In the genomic region with DNA sequence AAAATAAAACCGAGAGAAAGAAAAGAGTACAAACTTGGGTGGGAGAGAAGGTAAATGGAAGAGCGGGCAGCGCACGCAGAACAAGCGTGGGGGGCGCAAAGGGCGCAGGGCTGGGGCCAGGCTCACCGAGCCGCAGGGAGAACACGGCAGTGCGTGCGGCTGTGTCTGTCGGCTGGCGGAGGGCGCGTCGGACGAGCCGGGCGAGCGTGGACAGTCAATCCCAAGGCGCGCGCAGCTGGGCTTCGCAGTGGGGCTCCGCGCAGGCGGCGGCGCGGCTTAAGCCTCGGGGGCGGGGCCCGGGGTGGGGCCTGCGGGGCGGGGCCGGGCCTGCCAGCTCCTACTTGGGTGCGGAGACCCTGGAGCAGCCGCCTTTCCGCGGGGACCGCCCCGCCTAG, we compare ENCODE assay signal across 8 cellular contexts. TPM values are rescaled to one million over a fixed set of nuclear protein-coding genes. Genes with fewer than 3 reads are reported as not detected.
DNase-seq lines count a peak whose midpoint lies in the region; ATAC-seq and TF ChIP-seq lines count a peak whose summit lies in the region.

A gene with protein sequence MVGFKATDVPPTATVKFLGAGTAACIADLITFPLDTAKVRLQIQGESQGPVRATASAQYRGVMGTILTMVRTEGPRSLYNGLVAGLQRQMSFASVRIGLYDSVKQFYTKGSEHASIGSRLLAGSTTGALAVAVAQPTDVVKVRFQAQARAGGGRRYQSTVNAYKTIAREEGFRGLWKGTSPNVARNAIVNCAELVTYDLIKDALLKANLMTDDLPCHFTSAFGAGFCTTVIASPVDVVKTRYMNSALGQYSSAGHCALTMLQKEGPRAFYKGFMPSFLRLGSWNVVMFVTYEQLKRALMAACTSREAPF (minus strand): TSS at position 249 of the 395 bp plus-strand sequence. CDS start 4,465 bp downstream, outside the sequence.

- peaks cover 4% of the 10 kb centered on the region for H3K36me3 ChIP-seq in kidney epithelial cell (ENCODE audit: control insufficient read depth, insufficient read depth, low read length)

- H3K27me3 ChIP-seq in kidney epithelial cell (ENCODE audit: control insufficient read depth, insufficient read depth, low read length): no peaks in the 10 kb centered on the region

- peak within 1 kb of the TSS; percentile 68 for H3K4me3 ChIP-seq in kidney epithelial cell (ENCODE audit: low read depth, low read length)

- no peaks in the 10 kb centered on the region for H3K9me3 Mint-ChIP-seq in central memory CD8-positive, alpha-beta T cell

- peak; percentile 31 for ATAC-seq in GM18861 (IDR thresholded peaks at IDR 0.05; ENCODE audit: unreplicated experiment)
- peak; percentile 45 for ATAC-seq in HG03095 (IDR thresholded peaks at IDR 0.05; ENCODE audit: unreplicated experiment)
- ATAC-seq in central memory CD8-positive, alpha-beta T cell (replicated peaks; ENCODE audit: extremely low read depth, poor library complexity, severe bottlenecking): peak; percentile 63

- no peaks in the 10 kb centered on the region for H3K27me3 Mint-ChIP-seq in central memory CD8-positive, alpha-beta T cell

- peaks cover 60% of the 10 kb centered on the region for H3K36me3 Mint-ChIP-seq in central memory CD8-positive, alpha-beta T cell (ENCODE audit: insufficient read depth)

- no peak for DNase-seq in A172 (ENCODE audit: low spot score)
- DNase-seq in NCI-H2227 (lab: John Stamatoyannopoulos, UW; ENCODE audit: unreplicated experiment): peak; percentile 93
- DNase-seq in activated CD4-positive, CD25-positive, alpha-beta regulatory T cell (lab: John Stamatoyannopoulos, UW): peak; percentile 59 to 72 (median 68)
- DNase-seq in central memory CD8-positive, alpha-beta T cell (ENCODE audit: low spot score in 2 of 2): peak in 1 of 2 donors; percentile 70
- no peak for DNase-seq in kidney epithelial cell (ENCODE audit: low read depth)
- peak; percentile 71 to 85 for DNase-seq in stimulated activated CD4-positive, alpha-beta T cell treated with anti-CD3 and anti-CD28 coated beads, Interleukin-15, amount 100 ng/mL, for 48 hours (ENCODE audit: low read depth in 2 of 2)

- peak within 1 kb of the TSS; percentile 100 for H3K27ac Mint-ChIP-seq in central memory CD8-positive, alpha-beta T cell (ENCODE audit: low read depth)

- H3K4me3 Mint-ChIP-seq in central memory CD8-positive, alpha-beta T cell: peak within 1 kb of the TSS; percentile 100

- TF ChIP-seq CTCF in kidney epithelial cell (IDR thresholded peaks at IDR 0.05; ENCODE audit: insufficient read depth, low read length, poor library complexity, severe bottlenecking): no peak

- H3K4me1 Mint-ChIP-seq in central memory CD8-positive, alpha-beta T cell: peaks cover 59% of the 10 kb centered on the region

RNA-seq across cellular contexts. Expression of the gene that starts here (rescaled TPM):
- total RNA-seq in A172 (2014; rRNA removed; shearing (Covaris generic)): 18.8 and 30.4 TPM in 2 replicates
- 13.0 and 18.5 TPM in 2 replicates for total RNA-seq in kidney epithelial cell

Comparison
In these comparisons a context has a peak if more than half of its experiments do, and no peak if none do; other contexts are left out.
1. DNase-seq: peak in NCI-H2227 (single experiment), activated CD4-positive, CD25-positive, alpha-beta regulatory T cell (4 of 4) and stimulated activated CD4-positive, alpha-beta T cell treated with anti-CD3 and anti-CD28 coated beads, Interleukin-15, amount 100 ng/mL, for 48 hours (2 of 2); none in A172 (single experiment) and kidney epithelial cell (single experiment).
2. Peak in every context shown above with its lines, with median percentiles within 50 percentile points of each other: ATAC-seq.